In the genomic region with DNA sequence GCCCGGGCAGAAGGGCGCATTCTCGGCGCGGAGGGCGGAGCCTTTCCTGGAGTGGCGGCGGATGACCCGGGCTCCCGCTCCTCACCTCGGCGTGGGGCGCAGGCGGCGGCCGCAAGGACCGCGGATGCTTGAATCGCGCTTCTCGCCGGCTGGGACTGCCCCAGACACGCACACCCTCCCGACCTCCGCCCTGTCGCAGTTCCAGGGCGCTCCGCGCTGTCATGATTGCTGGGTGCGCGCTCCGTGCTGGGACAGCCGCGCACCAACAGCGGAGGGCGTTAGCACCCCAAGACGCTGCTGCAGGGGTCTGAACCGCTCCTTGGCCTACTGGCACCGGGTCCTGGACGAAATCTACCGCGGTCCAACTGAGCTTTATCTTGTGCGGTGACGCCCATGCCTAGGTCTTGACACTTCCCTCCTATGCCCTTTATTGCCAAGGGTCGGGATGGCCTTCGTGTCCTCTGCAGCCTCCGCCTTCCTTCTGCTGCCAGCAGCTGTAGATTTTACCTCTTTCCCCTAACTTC, we compare ENCODE assay signal across 9 cellular contexts. TPM values are rescaled to one million over a fixed set of nuclear protein-coding genes. Genes with fewer than 3 reads are reported as not detected.
DNase-seq lines count a peak whose midpoint lies in the region; ATAC-seq and TF ChIP-seq lines count a peak whose summit lies in the region.
"Had no signal": no experiment of that assay in that cellular context is flagged by ENCODE, and none has a peak within 500 bp of the region (broad histone marks: within the 10 kb centered on the region; RNA-seq: fewer than 3 reads in every experiment).

No MANE protein-coding gene starts in this region.

- H3K9me3 ChIP-seq in HUES64 (ENCODE audit: insufficient read depth, low read depth, low read length) (no peaks in the 10 kb centered on the region), tibial nerve (peaks cover 0 to 6% (median 0%) of the 10 kb centered on the region in 4 donors)
- H3K9me3 ChIP-seq: adrenal gland had no signal

- TF ChIP-seq CTCF in AG09309 (IDR thresholded peaks at IDR 0.05; ENCODE audit: control insufficient read depth, insufficient read depth, low read depth, low read length, missing control alignments) (no peak), tibial nerve (IDR thresholded peaks at IDR 0.05) (no peak)

- peak overlapping the region; percentile 45 for H3K4me3 Mint-ChIP-seq in memory B cell

- TF ChIP-seq EP300 in tibial nerve (IDR thresholded peaks at IDR 0.05), result no peak

- H3K4me1 Mint-ChIP-seq in memory B cell, result peaks cover 14% of the 10 kb centered on the region

- H3K9me3 Mint-ChIP-seq in memory B cell, result no peaks in the 10 kb centered on the region

- peaks cover 5% of the 10 kb centered on the region for H3K36me3 Mint-ChIP-seq in memory B cell

- H3K27ac ChIP-seq in HUES64 (ENCODE audit: low read depth, low read length) (no peak overlapping the region), tibial nerve (no peak overlapping the region)
- H3K27ac ChIP-seq: adrenal gland had no signal

- H3K4me3 ChIP-seq in AG09309 (ENCODE audit: control insufficient read depth, low read depth, low read length), result peak overlapping the region; percentile 34
- H3K4me3 ChIP-seq in HUES64 (ENCODE audit: low read length), result peak overlapping the region; percentile 66
- peak overlapping the region; percentile 23 to 53 (median 34) for H3K4me3 ChIP-seq in tibial nerve

- H3K4me1 ChIP-seq in HUES64 (ENCODE audit: insufficient read depth, low read length) (no peaks in the 10 kb centered on the region), tibial nerve (peaks cover 0 to 15% (median 0%) of the 10 kb centered on the region in 4 donors)
- H3K4me1 ChIP-seq: adrenal gland had no signal

- H3K27ac Mint-ChIP-seq in memory B cell, result no peak overlapping the region

- H3K9ac ChIP-seq in HUES64 (ENCODE audit: low read depth, low read length), result peak overlapping the region; percentile 28; the same call in 1 of the 2 replicates

- peak; percentile 41 for ATAC-seq in GM19324 (IDR thresholded peaks at IDR 0.05; ENCODE audit: low FRiP score, unreplicated experiment)
- peak; percentile 29 for ATAC-seq in memory B cell (ENCODE audit: low read depth)

- H3K36me3 ChIP-seq in HUES64 (ENCODE audit: insufficient read depth, low read length), result no peaks in the 10 kb centered on the region
- no peaks in the 10 kb centered on the region for H3K36me3 ChIP-seq in tibial nerve
- H3K36me3 ChIP-seq: adrenal gland had no signal

- peaks cover 16% of the 10 kb centered on the region for H3K27me3 Mint-ChIP-seq in memory B cell

- H3K27me3 ChIP-seq in HUES64 (ENCODE audit: insufficient read depth, low read length) (peaks cover 23% of the 10 kb centered on the region), tibial nerve (no peaks in the 10 kb centered on the region)
- H3K27me3 ChIP-seq: adrenal gland had no signal

- 3% methylated on average over 47 of the region's 47 CpGs for WGBS in HUES64
- 4 to 9% methylated on average over 33 to 47 of the region's 47 CpGs for WGBS in tibial nerve, 2 donors

- DNase-seq in AG09309 (ENCODE audit: low read depth) (no peak), dermis blood vessel endothelial cell (peak; percentile 35), memory B cell (ENCODE audit: low spot score in 2 of 2) (no peak), tibial nerve (ENCODE audit: low spot score in 2 of 2) (no peak), RKO (ENCODE audit: low spot score) (no peak), NCI-H82 (lab: John Stamatoyannopoulos, UW) (no peak)

- no peak for TF ChIP-seq POLR2A in tibial nerve (IDR thresholded peaks at IDR 0.05)

RNA-seq across cellular contexts. Expression of a gene that starts 43.3 kb away (rescaled TPM):
- 4.5 TPM for polyA plus RNA-seq in HUES64 (2013, experiment 1 of 2)
- polyA plus RNA-seq in HUES64 (2013, experiment 2 of 2), result 5.6 TPM
- total RNA-seq in dermis blood vessel endothelial cell (2.7 and 3.3 TPM in 2 replicates), tibial nerve (10 to 100 TPM in 1 of 4 donors, 1 to 10 TPM in 3; 3.6 to 11.6 (median 8.2) TPM)
